17 cellular contexts compared by ENCODE assay signal in genomic region chr19:11356676-11357550, GRCh38. TPM values are rescaled to one million over a fixed set of nuclear protein-coding genes. Genes with fewer than 3 reads are reported as not detected.
A peak's percentile ranks its signal among the peaks of the same experiment; 100 is the strongest.
DNase-seq lines count a peak whose midpoint lies in the region; ATAC-seq, FAIRE-seq and TF ChIP-seq lines count a peak whose summit lies in the region.
"Had no signal": no experiment of that assay in that cellular context is flagged by ENCODE, and none has a peak within 500 bp of the region (broad histone marks: within the 10 kb centered on the region; RNA-seq: fewer than 3 reads in every experiment).

No MANE protein-coding gene starts in this region.

- no peak overlapping the region for H3K27ac Mint-ChIP-seq in T-helper 1 cell treated with Interleukin-12 subunit alpha and Interleukin-12 subunit beta and Interleukin-4 antibody, amounts not matched to agents 30 μg/mL and 1 μg/mL, for 36 hours
- no peak overlapping the region for H3K27ac Mint-ChIP-seq in WTC11
- H3K27ac Mint-ChIP-seq in stimulated activated effector memory CD8-positive, alpha-beta T cell treated with anti-CD3 and anti-CD28 coated beads, Interleukin-12 subunit alpha, Interleukin-12 subunit beta, amount 100 ng/mL, for 72 hours: peak overlapping the region; percentile 53
- H3K27ac Mint-ChIP-seq in stimulated activated memory B cell treated with anti-CD40 and anti-IgM and Interleukin-4, amounts not matched to agents 10 μg/mL and 1 μg/mL and 100 μg/mL, for 72 hours: no peak overlapping the region
- H3K27ac Mint-ChIP-seq: activated B cell treated with CpG ODN at 0.5 μM for 24 hours; activated T-helper 2 cell treated with anti-CD3 and anti-CD28 coated beads, Interferon-gamma antibody, Interleukin-2, Interleukin-4, amounts not matched to agents 10 μg/mL and 5 μg/mL and 100 μg/mL, durations not matched to agents 14 hours and 24 hours and 36 hours; memory B cell; T-cell had no signal

- H3K4me1 Mint-ChIP-seq in T-helper 1 cell treated with Interleukin-12 subunit alpha and Interleukin-12 subunit beta and Interleukin-4 antibody, amounts not matched to agents 30 μg/mL and 1 μg/mL, for 36 hours (ENCODE audit: low read depth): peaks cover 8% of the 10 kb centered on the region
- H3K4me1 Mint-ChIP-seq in WTC11: peaks cover 18% of the 10 kb centered on the region
- H3K4me1 Mint-ChIP-seq in stimulated activated effector memory CD8-positive, alpha-beta T cell treated with anti-CD3 and anti-CD28 coated beads, Interleukin-12 subunit alpha, Interleukin-12 subunit beta, amount 100 ng/mL, for 72 hours: peaks cover 22% of the 10 kb centered on the region
- peaks cover 13% of the 10 kb centered on the region for H3K4me1 Mint-ChIP-seq in stimulated activated memory B cell treated with anti-CD40 and anti-IgM and Interleukin-4, amounts not matched to agents 10 μg/mL and 1 μg/mL and 100 μg/mL, for 72 hours

- no peak for FAIRE-seq in kidney (lab: Jason Lieb, UNC)
- FAIRE-seq: colon, G401.6 had no signal

- H3K36me3 Mint-ChIP-seq in T-helper 1 cell treated with Interleukin-12 subunit alpha and Interleukin-12 subunit beta and Interleukin-4 antibody, amounts not matched to agents 30 μg/mL and 1 μg/mL, for 36 hours (ENCODE audit: low read depth): no peaks in the 10 kb centered on the region
- H3K36me3 Mint-ChIP-seq in WTC11: no peaks in the 10 kb centered on the region
- no peaks in the 10 kb centered on the region for H3K36me3 Mint-ChIP-seq in stimulated activated effector memory CD8-positive, alpha-beta T cell treated with anti-CD3 and anti-CD28 coated beads, Interleukin-12 subunit alpha, Interleukin-12 subunit beta, amount 100 ng/mL, for 72 hours
- peaks cover 4% of the 10 kb centered on the region for H3K36me3 Mint-ChIP-seq in stimulated activated memory B cell treated with anti-CD40 and anti-IgM and Interleukin-4, amounts not matched to agents 10 μg/mL and 1 μg/mL and 100 μg/mL, for 72 hours
- H3K36me3 Mint-ChIP-seq: T-cell had no signal

- DNase-seq in T-helper 1 cell (no peak), WTC11 (ENCODE audit: low spot score) (no peak), iPS-NIHi11 (ENCODE audit: low spot score) (peak; percentile 3), kidney (no peak), hippocampal formation (lab: John Stamatoyannopoulos, UW) (no peak)
- no peak for DNase-seq in stimulated activated effector memory CD8-positive, alpha-beta T cell treated with anti-CD3 and anti-CD28 coated beads, Interleukin-12 subunit alpha, Interleukin-12 subunit beta, amount 100 ng/mL, for 72 hours (ENCODE audit: low spot score in 2 of 2)
- DNase-seq: activated B cell treated with CpG ODN at 0.5 μM for 24 hours, NCI-H2081, T-cell had no signal

- no peak overlapping the region for H3K9ac ChIP-seq in kidney (ENCODE audit: low read length in 2 of 2)

- no peaks in the 10 kb centered on the region for H3K36me3 ChIP-seq in kidney (ENCODE audit: control insufficient read depth in 1 of 2, insufficient read depth in 2 of 2, low read length in 2 of 2)

- no peak overlapping the region for H3K27ac ChIP-seq in kidney (ENCODE audit: low read depth in 2 of 2, low read length in 2 of 2)
- H3K27ac ChIP-seq: epithelial cell of prostate had no signal

- peaks cover 11% of the 10 kb centered on the region for H3K27me3 Mint-ChIP-seq in T-helper 1 cell treated with Interleukin-12 subunit alpha and Interleukin-12 subunit beta and Interleukin-4 antibody, amounts not matched to agents 30 μg/mL and 1 μg/mL, for 36 hours (ENCODE audit: low read depth)
- peaks cover 78% of the 10 kb centered on the region for H3K27me3 Mint-ChIP-seq in WTC11 (ENCODE audit: low read depth)
- H3K27me3 Mint-ChIP-seq in stimulated activated memory B cell treated with anti-CD40 and anti-IgM and Interleukin-4, amounts not matched to agents 10 μg/mL and 1 μg/mL and 100 μg/mL, for 72 hours: peaks cover 38% of the 10 kb centered on the region

- H3K9me3 ChIP-seq in kidney (ENCODE audit: control insufficient read depth in 1 of 2, low read length in 2 of 2): no peaks in the 10 kb centered on the region

- H3K4me3 Mint-ChIP-seq in T-helper 1 cell treated with Interleukin-12 subunit alpha and Interleukin-12 subunit beta and Interleukin-4 antibody, amounts not matched to agents 30 μg/mL and 1 μg/mL, for 36 hours: peak overlapping the region; percentile 79
- 0 out of 2 replicates have a peak overlapping the region, but pooled peaks have one; percentile 75 for H3K4me3 Mint-ChIP-seq in WTC11
- H3K4me3 Mint-ChIP-seq in stimulated activated effector memory CD8-positive, alpha-beta T cell treated with anti-CD3 and anti-CD28 coated beads, Interleukin-12 subunit alpha, Interleukin-12 subunit beta, amount 100 ng/mL, for 72 hours: peak overlapping the region; percentile 70
- H3K4me3 Mint-ChIP-seq in stimulated activated memory B cell treated with anti-CD40 and anti-IgM and Interleukin-4, amounts not matched to agents 10 μg/mL and 1 μg/mL and 100 μg/mL, for 72 hours: no peak overlapping the region

- H3K4me1 ChIP-seq in kidney (ENCODE audit: control insufficient read depth in 1 of 2, insufficient read depth in 1 of 2, low read depth in 1 of 2, low read length in 2 of 2): peaks cover 4 to 8% of the 10 kb centered on the region in 2 donors

- no peak for ATAC-seq in WTC11
- ATAC-seq in stimulated activated effector memory CD8-positive, alpha-beta T cell treated with anti-CD3 and anti-CD28 coated beads, Interleukin-12 subunit alpha, Interleukin-12 subunit beta, amount 100 ng/mL, for 72 hours: no peak
- no peak for ATAC-seq in stimulated activated memory B cell treated with anti-CD40 and anti-IgM and Interleukin-4, amounts not matched to agents 10 μg/mL and 1 μg/mL and 100 μg/mL, for 72 hours
- ATAC-seq: sciatic nerve, T-cell had no signal

- H3K4me3 ChIP-seq in kidney (ENCODE audit: low read length in 2 of 2): no peak overlapping the region

- POLR2A ChIA-PET in WTC11 (lab: Charles Lee): no interaction called here

- no peak for TF ChIP-seq CTCF in WTC11 (IDR thresholded peaks at IDR 0.05)
- TF ChIP-seq CTCF in kidney (IDR thresholded peaks at IDR 0.05; ENCODE audit: borderline replicate concordance, extremely low read depth, insufficient read depth): no peak

- CTCF ChIA-PET in WTC11 (lab: Charles Lee): no interaction called here

- H3K9me3 Mint-ChIP-seq in T-helper 1 cell treated with Interleukin-12 subunit alpha and Interleukin-12 subunit beta and Interleukin-4 antibody, amounts not matched to agents 30 μg/mL and 1 μg/mL, for 36 hours: no peaks in the 10 kb centered on the region
- H3K9me3 Mint-ChIP-seq in WTC11: no peaks in the 10 kb centered on the region
- H3K9me3 Mint-ChIP-seq in stimulated activated effector memory CD8-positive, alpha-beta T cell treated with anti-CD3 and anti-CD28 coated beads, Interleukin-12 subunit alpha, Interleukin-12 subunit beta, amount 100 ng/mL, for 72 hours: no peaks in the 10 kb centered on the region
- H3K9me3 Mint-ChIP-seq in stimulated activated memory B cell treated with anti-CD40 and anti-IgM and Interleukin-4, amounts not matched to agents 10 μg/mL and 1 μg/mL and 100 μg/mL, for 72 hours: no peaks in the 10 kb centered on the region
- H3K9me3 Mint-ChIP-seq: activated B cell treated with CpG ODN at 0.5 μM for 24 hours; activated T-helper 2 cell treated with anti-CD3 and anti-CD28 coated beads, Interferon-gamma antibody, Interleukin-2, Interleukin-4, amounts not matched to agents 10 μg/mL and 5 μg/mL and 100 μg/mL, durations not matched to agents 14 hours and 24 hours and 36 hours; memory B cell; T-cell had no signal

- intact Hi-C loops in kidney (cut with DNase I): no loop called here

TF ChIP-seq in WTC11, 78 proteins besides CTCF, POLR2A, EP300 and RAD21 (continues in another document):
- no peak for TF ChIP-seq ZMAT4 (CRISPR knock-in tag; IDR thresholded peaks at IDR 0.05)

RNA-seq across cellular contexts. Expression of gene PLPPR2, which starts 1.7 kb away (rescaled TPM):
- total RNA-seq in WTC11 (2021): 7.5 to 9.6 TPM (median 8.4 TPM) in 3 replicates
- 22.5 TPM for total RNA-seq in kidney
- polyA plus RNA-seq in kidney (ENCODE audit: insufficient read depth, low read depth, low replicate concordance): 11.7 TPM

RNA-seq across cellular contexts. Expression of gene CCDC159, which starts 10.6 kb away (rescaled TPM):
- total RNA-seq in WTC11 (2021) (5.5 to 8.5 TPM (median 6.8 TPM) in 3 replicates), kidney (28.9 TPM)
- polyA plus RNA-seq in kidney (ENCODE audit: insufficient read depth, low read depth, low replicate concordance): 50.7 TPM

RNA-seq across cellular contexts. Expression of gene TMEM205, which starts 10.8 kb away (rescaled TPM):
- total RNA-seq in WTC11 (2021): 69.9 to 78.3 TPM (median 76.0 TPM) in 3 replicates
- total RNA-seq in kidney: 150 TPM
- 417 TPM for polyA plus RNA-seq in kidney (ENCODE audit: insufficient read depth, low read depth, low replicate concordance)

RNA-seq across cellular contexts. Expression of gene RAB3D, which starts 17.5 kb away (rescaled TPM):
- total RNA-seq in WTC11 (2021) (18.9 to 27.8 TPM (median 27.0 TPM) in 3 replicates), kidney (80.4 TPM)
- 8.3 TPM for polyA plus RNA-seq in kidney (ENCODE audit: insufficient read depth, low read depth, low replicate concordance)

RNA-seq across cellular contexts. Expression of gene SWSAP1, which starts 17.6 kb away (rescaled TPM):
- total RNA-seq in WTC11 (2021): 2.4 to 3.9 TPM (median 3.0 TPM) in 3 replicates
- total RNA-seq in kidney: 4.1 TPM
- 6.2 TPM for polyA plus RNA-seq in kidney (ENCODE audit: insufficient read depth, low read depth, low replicate concordance)
